In genomic region chr2:230865324-230865765, GRCh38 we compare ENCODE assay signal across 8 cellular contexts. TPM values are rescaled to one million over a fixed set of nuclear protein-coding genes. Genes with fewer than 3 reads are reported as not detected.
DNase-seq lines count a peak whose midpoint lies in the region; ATAC-seq and TF ChIP-seq lines count a peak whose summit lies in the region.

No MANE protein-coding gene starts in this region.

- H3K36me3 ChIP-seq in Caco-2 (ENCODE audit: control insufficient read depth, insufficient read depth, low read length) (no peaks in the 10 kb centered on the region), endodermal cell (ENCODE audit: control insufficient read depth, insufficient read depth, low read length) (no peaks in the 10 kb centered on the region), neutrophil (no peaks in the 10 kb centered on the region)

- TF ChIP-seq CTCF in Caco-2 (IDR thresholded peaks at IDR 0.05; ENCODE audit: insufficient read depth in 1 of 2, low read depth in 1 of 2, low read length in 1 of 2, severe bottlenecking in 1 of 2, unreplicated experiment in 1 of 2) (no peak), NB4 (IDR thresholded peaks at IDR 0.05; ENCODE audit: low read depth, low read length) (no peak), endodermal cell (conservative IDR thresholded peaks at IDR 0.05) (no peak), neutrophil (IDR thresholded peaks at IDR 0.05) (no peak)

- H3K9me3 Mint-ChIP-seq in Caco-2 (ENCODE audit: unreplicated experiment), result no peaks in the 10 kb centered on the region
- H3K9me3 Mint-ChIP-seq in endodermal cell, result no peaks in the 10 kb centered on the region

- H3K27me3 Mint-ChIP-seq in Caco-2 (ENCODE audit: insufficient read depth, unreplicated experiment) (no peaks in the 10 kb centered on the region), endodermal cell (ENCODE audit: insufficient read depth) (peaks cover 11% of the 10 kb centered on the region)

- ATAC-seq in GM18858 (IDR thresholded peaks at IDR 0.05; ENCODE audit: unreplicated experiment), result no peak
- no peak for ATAC-seq in esophagus mucosa
- no peak for ATAC-seq in HG02763 (IDR thresholded peaks at IDR 0.05; ENCODE audit: unreplicated experiment)

- H3K4me3 Mint-ChIP-seq in Caco-2 (ENCODE audit: unreplicated experiment) (peak overlapping the region; percentile 92), endodermal cell (peak overlapping the region; percentile 71)

- BruUV-seq in Caco-2 (replicated peaks; lab: Mats Ljungman, UMichigan), result no TSS peak

- H3K4me1 Mint-ChIP-seq in Caco-2 (ENCODE audit: low read depth, unreplicated experiment) (peaks cover 11% of the 10 kb centered on the region), endodermal cell (peaks cover 39% of the 10 kb centered on the region)

- WGBS in endodermal cell (ENCODE audit: insufficient coverage in 1 of 2, insufficient read length in 1 of 2), 2 experiments, result 0% methylated on average over 23 of the region's 23 CpGs; no CpG with 5 or more reads in 1 of the 2 experiments

- H3K4me3 ChIP-seq in Caco-2 (ENCODE audit: low read depth, low read length) (peak overlapping the region; percentile 71), NB4 (ENCODE audit: low read depth, low read length) (peak overlapping the region; percentile 85), endodermal cell (ENCODE audit: low read length) (peak overlapping the region; percentile 88), neutrophil (ENCODE audit: low read depth in 1 of 2, low read length in 1 of 2) (peak overlapping the region; percentile 48 to 70)

- CTCF ChIA-PET in Caco-2 (lab: Charles Lee), result interaction anchor here (0.6 to 1.0 kb wide), 3 partner anchors 12 to 185 kb away, joined by 3 read pairs; no protein-coding TSS in a partner anchor

- peak overlapping the region; percentile 62 for H3K27ac ChIP-seq in endodermal cell (ENCODE audit: low read depth, low read length)
- no peak overlapping the region for H3K27ac ChIP-seq in neutrophil

- no peak for TF ChIP-seq POLR2A in NB4 (IDR thresholded peaks at IDR 0.05; ENCODE audit: extremely low read depth, insufficient read length)

- no peaks in the 10 kb centered on the region for H3K27me3 ChIP-seq in Caco-2 (replicated peaks; ENCODE audit: control insufficient read depth, insufficient read depth, low read length)
- H3K27me3 ChIP-seq in endodermal cell (ENCODE audit: control insufficient read depth, insufficient read depth, low read length, poor library complexity, severe bottlenecking), result no peaks in the 10 kb centered on the region
- peaks cover 66% of the 10 kb centered on the region for H3K27me3 ChIP-seq in neutrophil

- POLR2A ChIA-PET in Caco-2 (lab: Charles Lee), result no interaction called here

- no peak for DNase-seq in Caco-2
- DNase-seq in NB4 (ENCODE audit: low read depth), result peak; percentile 72
- peak; percentile 80 for DNase-seq in endodermal cell
- no peak for DNase-seq in DMS114 treated with DMSO at 0.1 percent for 48 hours (lab: John Stamatoyannopoulos, UW; ENCODE audit: unreplicated experiment)

- peak overlapping the region; percentile 68 for H3K27ac Mint-ChIP-seq in Caco-2 (ENCODE audit: unreplicated experiment)
- H3K27ac Mint-ChIP-seq in endodermal cell, result peak overlapping the region; percentile 93

- H3K36me3 Mint-ChIP-seq in Caco-2 (ENCODE audit: insufficient read depth, unreplicated experiment), result no peaks in the 10 kb centered on the region
- no peaks in the 10 kb centered on the region for H3K36me3 Mint-ChIP-seq in endodermal cell (ENCODE audit: low read depth)

- H3K4me1 ChIP-seq in Caco-2, result peaks cover 27% of the 10 kb centered on the region
- peaks cover 36% of the 10 kb centered on the region for H3K4me1 ChIP-seq in endodermal cell (ENCODE audit: control insufficient read depth, insufficient read depth, low read length)
- H3K4me1 ChIP-seq in neutrophil (ENCODE audit: control insufficient read depth in 1 of 2, insufficient read depth in 1 of 2, low read depth in 1 of 2, low read length in 1 of 2), result peaks cover 45 to 56% of the 10 kb centered on the region in 2 experiments

- peak overlapping the region; percentile 94 for H3K9ac ChIP-seq in endodermal cell (ENCODE audit: extremely low read depth, low read length, poor library complexity, severe bottlenecking)

- intact Hi-C loops in Caco-2 (cut with micrococcal nuclease; ENCODE audit: unreplicated experiment), result no loop called here

- H3K9me3 ChIP-seq in Caco-2 (no peaks in the 10 kb centered on the region), endodermal cell (ENCODE audit: control insufficient read depth, low read length) (no peaks in the 10 kb centered on the region), neutrophil (no peaks in the 10 kb centered on the region)

RNA-seq across cellular contexts. Expression of gene ITM2C, which starts 0.6 kb away (rescaled TPM):
- 135 and 136 TPM in 2 replicates for total RNA-seq in Caco-2 (2022)
- 100 to 1,000 TPM; 208 to 269 TPM for total RNA-seq in endodermal cell
- polyA plus RNA-seq in endodermal cell (2013, experiment 1 of 2), result 239 TPM
- 230 TPM for polyA plus RNA-seq in endodermal cell (2013, experiment 2 of 2)
- total RNA-seq in esophagus mucosa, result 7.3 TPM

RNA-seq across cellular contexts. Expression of gene GPR55, which starts 59.7 kb away (rescaled TPM):
- total RNA-seq in Caco-2 (2022), result not detected in 2 replicates
- total RNA-seq in endodermal cell, result 1 to 10 TPM; 2.6 to 7.5 TPM
- 0.64 TPM for polyA plus RNA-seq in endodermal cell (2013, experiment 1 of 2)
- 0.21 TPM for polyA plus RNA-seq in endodermal cell (2013, experiment 2 of 2)
- 0.20 TPM for total RNA-seq in esophagus mucosa

Comparison
In these comparisons a context has a peak if more than half of its experiments do, and no peak if none do; other contexts are left out.
1. DNase-seq: peak in NB4 (single experiment) and endodermal cell (single experiment); none in Caco-2 (0 of 2) and DMS114 treated with DMSO at 0.1 percent for 48 hours (single experiment).
2. RNA of gene ITM2C, which starts 0.6 kb away (total RNA-seq): 208 to 269 TPM in endodermal cell and 135 to 136 TPM in Caco-2; 7.3 TPM in esophagus mucosa (single experiment); every median in the first group is over 10 times any median in the second.
3. Peak in every context shown above with its lines, with median percentiles within 50 percentile points of each other: H3K4me3 ChIP-seq.